In the genomic region with DNA sequence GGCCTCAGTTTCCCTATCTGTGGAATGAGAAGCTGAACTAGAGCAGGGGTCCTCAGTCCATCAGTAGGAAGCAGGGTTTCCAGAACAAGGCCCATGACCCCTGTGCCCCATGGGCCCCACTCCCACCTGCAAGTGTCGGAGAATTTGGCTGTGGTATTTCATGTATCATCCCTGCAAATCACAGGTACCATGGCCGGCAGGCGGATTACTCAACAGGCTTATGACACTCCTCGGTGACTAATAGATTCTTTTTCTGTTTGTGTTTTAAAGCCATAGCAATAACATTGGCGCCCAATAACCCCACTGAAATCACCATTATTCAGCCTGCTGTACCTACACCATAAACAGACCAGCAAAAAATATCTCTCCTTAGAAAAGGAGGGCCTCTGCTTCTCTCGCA, we compare ENCODE assay signal across 11 cellular contexts. TPM values are rescaled to one million over a fixed set of nuclear protein-coding genes. Genes with fewer than 3 reads are reported as not detected.
DNase-seq lines count a peak whose midpoint lies in the region; ATAC-seq and TF ChIP-seq lines count a peak whose summit lies in the region.
"Had no signal": no experiment of that assay in that cellular context is flagged by ENCODE, and none has a peak within 500 bp of the region (broad histone marks: within the 10 kb centered on the region; RNA-seq: fewer than 3 reads in every experiment).

No MANE protein-coding gene starts in this region.

- peak; percentile 14 for DNase-seq in HFF-Myc (ENCODE audit: extremely low read depth, low read depth)
- no peak for DNase-seq in RWPE2 (ENCODE audit: low spot score)
- DNase-seq in foreskin keratinocyte, result peak; percentile 69 to 86
- DNase-seq in BE2C, result no peak
- no peak for DNase-seq in COR-L47 (lab: John Stamatoyannopoulos, UW)
- DNase-seq: activated T-cell treated with anti-CD3 and anti-CD28 coated beads for 4 hours had no signal

- peak; percentile 93 for ATAC-seq in RWPE2 (ENCODE audit: low read depth)
- peak; percentile 93 for ATAC-seq in foreskin keratinocyte
- no peak for ATAC-seq in HG02642 (IDR thresholded peaks at IDR 0.05; ENCODE audit: poor library complexity, unreplicated experiment)
- ATAC-seq: natural killer cell treated with Interleukin-12 subunit alpha and Interleukin-12 subunit beta and Interleukin-15 and Interleukin-18, amount 100 ng/mL, for 72 hours had no signal

- no peak overlapping the region for H3K9ac ChIP-seq in stomach smooth muscle (ENCODE audit: low read length in 2 of 2)

- no peaks in the 10 kb centered on the region for H3K36me3 ChIP-seq in RWPE2 (ENCODE audit: low read depth)
- no peaks in the 10 kb centered on the region for H3K36me3 ChIP-seq in stomach smooth muscle (ENCODE audit: control insufficient read depth in 2 of 2, insufficient read depth in 2 of 2, low read length in 2 of 2)
- no peaks in the 10 kb centered on the region for H3K36me3 ChIP-seq in BE2C
- H3K36me3 ChIP-seq: SJSA1 had no signal

- H3K4me1 ChIP-seq in RWPE2 (ENCODE audit: insufficient read depth, poor library complexity, severe bottlenecking) (peaks cover 11% of the 10 kb centered on the region), foreskin keratinocyte (no peaks in the 10 kb centered on the region), stomach smooth muscle (ENCODE audit: control insufficient read depth, insufficient read depth, low read length) (peaks cover 22% of the 10 kb centered on the region), BE2C (no peaks in the 10 kb centered on the region)
- H3K4me1 ChIP-seq: SJSA1 had no signal

- no peak overlapping the region for H3K27ac ChIP-seq in RWPE2 (ENCODE audit: poor library complexity, severe bottlenecking)
- H3K27ac ChIP-seq in foreskin keratinocyte, result peak overlapping the region; percentile 7
- H3K27ac ChIP-seq in stomach smooth muscle (ENCODE audit: low read length), result peak overlapping the region; percentile 41
- H3K27ac ChIP-seq: SJSA1 had no signal

- H3K9me3 ChIP-seq in RWPE2 (ENCODE audit: severe bottlenecking) (no peaks in the 10 kb centered on the region), stomach smooth muscle (ENCODE audit: control insufficient read depth in 2 of 2, low read length in 2 of 2) (no peaks in the 10 kb centered on the region), BE2C (no peaks in the 10 kb centered on the region)
- H3K9me3 ChIP-seq: SJSA1 had no signal

- TF ChIP-seq CTCF in HFF-Myc (IDR thresholded peaks at IDR 0.05; ENCODE audit: low read depth, low read length, missing control alignments) (no peak), RWPE2 (IDR thresholded peaks at IDR 0.05; ENCODE audit: poor library complexity, severe bottlenecking) (no peak), foreskin keratinocyte (conservative IDR thresholded peaks at IDR 0.05) (no peak), BE2C (IDR thresholded peaks at IDR 0.05; ENCODE audit: low read depth, low read length) (no peak)

- no peak overlapping the region for H3K4me3 ChIP-seq in HFF-Myc (replicated peaks; ENCODE audit: low read depth, low read length)
- no peak overlapping the region for H3K4me3 ChIP-seq in RWPE2 (ENCODE audit: severe bottlenecking)
- H3K4me3 ChIP-seq in stomach smooth muscle (ENCODE audit: low read length in 2 of 2), result peak overlapping the region in 1 of 2 donors; percentile 17
- H3K4me3 ChIP-seq in BE2C (ENCODE audit: low read depth, low read length), result no peak overlapping the region
- H3K4me3 ChIP-seq: SJSA1 had no signal

- H3K27me3 ChIP-seq in RWPE2 (ENCODE audit: insufficient read depth, poor library complexity, severe bottlenecking) (no peaks in the 10 kb centered on the region), foreskin keratinocyte (peaks cover 45% of the 10 kb centered on the region), stomach smooth muscle (ENCODE audit: control insufficient read depth in 1 of 2, insufficient read depth in 2 of 2, low read length in 2 of 2) (peaks cover 0 to 2% of the 10 kb centered on the region in 2 donors), BE2C (no peaks in the 10 kb centered on the region)
- H3K27me3 ChIP-seq: SJSA1 had no signal

RNA-seq across cellular contexts. Expression of a gene that starts 60.0 kb away (rescaled TPM):
- total RNA-seq in foreskin keratinocyte, result 0.07 TPM in 2 replicates
- 0.06 and 0.07 TPM in 2 replicates for polyA plus RNA-seq in foreskin keratinocyte
- 1.8 TPM for polyA plus RNA-seq in BE2C (2012; ENCODE audit: insufficient read depth, insufficient read length, low read depth)
- total RNA-seq: endothelial cell of umbilical vein, SJSA1 had no signal
- polyA plus RNA-seq: endothelial cell of umbilical vein had no signal

Comparison
In these comparisons a context has a peak if more than half of its experiments do, and no peak if none do; other contexts are left out.
1. DNase-seq: peak in HFF-Myc (single experiment) and foreskin keratinocyte (2 of 2); none in RWPE2 (single experiment), BE2C (single experiment) and COR-L47 (single experiment).